35 cellular contexts compared by ENCODE assay signal in genomic region chrX:9473708-9474107, GRCh38.
"Had no signal": no experiment of that assay in that cellular context is flagged by ENCODE, and none has a peak within 500 bp of the region (broad histone marks: within the 10 kb centered on the region; RNA-seq: fewer than 3 reads in every experiment).

No MANE protein-coding gene starts in this region.

- H3K9me3 ChIP-seq: adrenal gland had no signal

- H3K27me3 Mint-ChIP-seq: activated CD4-positive, alpha-beta memory T cell treated with anti-CD3 and anti-CD28 coated beads, Interleukin-2, amount 10 ng/mL, durations not matched to agents 7 days and 5 days; activated CD4-positive, alpha-beta T cell treated with anti-CD3 and anti-CD28 coated beads for 36 hours; activated CD4-positive, alpha-beta T cell treated with anti-CD3 and anti-CD28 coated beads, Interleukin-2, amount 10 ng/mL, durations not matched to agents 7 days and 5 days; activated CD8-positive, alpha-beta memory T cell treated with anti-CD3 and anti-CD28 coated beads, Interleukin-2, amount 10 ng/mL, durations not matched to agents 7 days and 5 days; activated naive CD4-positive, alpha-beta T cell treated with anti-CD3 and anti-CD28 coated beads, Interleukin-2, amount 10 ng/mL, durations not matched to agents 7 days and 5 days; activated naive CD8-positive, alpha-beta T cell treated with anti-CD3 and anti-CD28 coated beads for 36 hours; brain; central memory CD8-positive, alpha-beta T cell had no signal

- H3K36me3 Mint-ChIP-seq: WTC11 had no signal

- H3K4me3 ChIP-seq: adrenal gland, cardiac muscle cell had no signal

- H3K27me3 ChIP-seq: adrenal gland, cardiac muscle cell had no signal

- H3K36me3 ChIP-seq: adrenal gland, cardiac muscle cell, WERI-Rb-1 had no signal

- ATAC-seq: activated CD4-positive, alpha-beta T cell treated with anti-CD3 and anti-CD28 coated beads for 36 hours; activated CD4-positive, CD25-positive, alpha-beta regulatory T cell treated with anti-CD3 and anti-CD28 coated beads, Interleukin-2, amount 50 U/mL, for 24 hours; activated CD8-positive, alpha-beta memory T cell treated with anti-CD3 and anti-CD28 coated beads, Interleukin-2, amount 10 ng/mL, durations not matched to agents 7 days and 5 days; activated CD8-positive, alpha-beta T cell treated with anti-CD3 and anti-CD28 coated beads, Interleukin-2, amount 10 ng/mL, durations not matched to agents 7 days and 5 days; activated naive CD4-positive, alpha-beta T cell treated with anti-CD3 and anti-CD28 coated beads, Interleukin-2, amount 50 U/mL, for 72 hours; WTC11 had no signal

- FAIRE-seq: bronchial epithelial cell, TTC549 had no signal

- H3K27ac ChIP-seq: adrenal gland, cardiac muscle cell, WERI-Rb-1 had no signal

- H3K9me3 Mint-ChIP-seq: activated CD4-positive, alpha-beta memory T cell treated with anti-CD3 and anti-CD28 coated beads, Interleukin-2, amount 10 ng/mL, durations not matched to agents 7 days and 5 days; activated CD4-positive, alpha-beta T cell treated with anti-CD3 and anti-CD28 coated beads, Interleukin-2, amount 10 ng/mL, durations not matched to agents 7 days and 5 days; activated naive CD4-positive, alpha-beta T cell treated with anti-CD3 and anti-CD28 coated beads, Interleukin-2, amount 10 ng/mL, durations not matched to agents 7 days and 5 days; activated naive CD4-positive, alpha-beta T cell treated with anti-CD3 and anti-CD28 coated beads, Interleukin-2, amount 50 U/mL, for 72 hours; activated naive CD8-positive, alpha-beta T cell treated with anti-CD3 and anti-CD28 coated beads for 36 hours; activated T-cell treated with anti-CD3 and anti-CD28 coated beads, Interleukin-2, amount 50 U/mL, for 24 hours; activated T-helper 2 cell treated with anti-CD3 and anti-CD28 coated beads, Interferon-gamma antibody, Interleukin-2, Interleukin-4, amounts not matched to agents 10 μg/mL and 5 μg/mL and 100 μg/mL, durations not matched to agents 14 hours and 24 hours and 36 hours; central memory CD8-positive, alpha-beta T cell; T-helper 2 cell treated with Interferon-gamma antibody and Interleukin-4, amounts not matched to agents 5 μg/mL and 100 μg/mL, for 36 hours; WTC11 had no signal

- DNase-seq: activated CD4-positive, alpha-beta memory T cell treated with anti-CD3 and anti-CD28 coated beads, Interleukin-2, amount 10 ng/mL, durations not matched to agents 7 days and 5 days; activated CD4-positive, alpha-beta T cell treated with anti-CD3 and anti-CD28 coated beads for 1 hour; activated CD4-positive, alpha-beta T cell treated with anti-CD3 and anti-CD28 coated beads for 36 hours; activated CD4-positive, alpha-beta T cell treated with anti-CD3 and anti-CD28 coated beads for 48 hours; activated CD4-positive, alpha-beta T cell treated with anti-CD3 and anti-CD28 coated beads, Interleukin-2, amount 10 ng/mL, durations not matched to agents 7 days and 5 days; activated CD4-positive, alpha-beta T cell treated with anti-CD3 and anti-CD28 coated beads, Interleukin-2, amount 50 U/mL, for 48 hours; activated CD4-positive, CD25-positive, alpha-beta regulatory T cell; activated CD8-positive, alpha-beta memory T cell treated with anti-CD3 and anti-CD28 coated beads for 24 hours; activated CD8-positive, alpha-beta memory T cell treated with anti-CD3 and anti-CD28 coated beads, Interleukin-2, amount 10 ng/mL, durations not matched to agents 7 days and 5 days; activated CD8-positive, alpha-beta memory T cell treated with anti-CD3 and anti-CD28 coated beads, Interleukin-2, amount 50 U/mL, for 48 hours; activated CD8-positive, alpha-beta T cell treated with anti-CD3 and anti-CD28 coated beads, Interleukin-2, amount 10 ng/mL, durations not matched to agents 7 days and 5 days; activated effector memory CD4-positive, alpha-beta T cell treated with Interleukin-2 at 50 U/mL for 16 hours; activated gamma-delta T cell; activated naive CD4-positive, alpha-beta T cell treated with anti-CD3 and anti-CD28 coated beads, Interleukin-2, amount 10 ng/mL, durations not matched to agents 7 days and 5 days; activated naive CD4-positive, alpha-beta T cell treated with Interleukin-2 at 50 U/mL for 16 hours; activated naive CD8-positive, alpha-beta T cell treated with anti-CD3 and anti-CD28 coated beads for 36 hours; activated T-cell treated with anti-CD3 and anti-CD28 coated beads, Interleukin-2, amount 50 U/mL, for 24 hours; activated T-cell treated with anti-CD3 and anti-CD28 coated beads, Interleukin-2, amount 50 U/mL, for 48 hours; adrenal gland; amniotic stem cell; aorta; cerebellar nuclear complex; T-helper 2 cell; T-helper 9 cell; WERI-Rb-1 had no signal

- H3K27ac Mint-ChIP-seq: activated CD4-positive, alpha-beta memory T cell treated with anti-CD3 and anti-CD28 coated beads, Interleukin-2, amount 10 ng/mL, durations not matched to agents 7 days and 5 days; activated CD4-positive, alpha-beta T cell treated with anti-CD3 and anti-CD28 coated beads for 36 hours; activated CD4-positive, alpha-beta T cell treated with anti-CD3 and anti-CD28 coated beads, Interleukin-2, amount 10 ng/mL, durations not matched to agents 7 days and 5 days; activated CD8-positive, alpha-beta memory T cell treated with anti-CD3 and anti-CD28 coated beads, Interleukin-2, amount 10 ng/mL, durations not matched to agents 7 days and 5 days; activated CD8-positive, alpha-beta T cell treated with anti-CD3 and anti-CD28 coated beads, Interleukin-2, amount 10 ng/mL, durations not matched to agents 7 days and 5 days; activated naive CD4-positive, alpha-beta T cell treated with anti-CD3 and anti-CD28 coated beads, Interleukin-2, amount 10 ng/mL, durations not matched to agents 7 days and 5 days; activated naive CD8-positive, alpha-beta T cell treated with anti-CD3 and anti-CD28 coated beads for 36 hours; activated T-cell treated with anti-CD3 and anti-CD28 coated beads, Interleukin-2, amount 50 U/mL, for 24 hours; activated T-helper 2 cell treated with anti-CD3 and anti-CD28 coated beads, Interferon-gamma antibody, Interleukin-2, Interleukin-4, amounts not matched to agents 10 μg/mL and 5 μg/mL and 100 μg/mL, durations not matched to agents 14 hours and 24 hours and 36 hours; T-helper 2 cell treated with Interferon-gamma antibody and Interleukin-4, amounts not matched to agents 5 μg/mL and 100 μg/mL, for 36 hours; WTC11 had no signal

- H3K4me3 Mint-ChIP-seq: activated CD4-positive, alpha-beta memory T cell treated with anti-CD3 and anti-CD28 coated beads, Interleukin-2, amount 10 ng/mL, durations not matched to agents 7 days and 5 days; activated CD4-positive, alpha-beta T cell treated with anti-CD3 and anti-CD28 coated beads for 36 hours; activated CD4-positive, alpha-beta T cell treated with anti-CD3 and anti-CD28 coated beads, Interleukin-2, amount 10 ng/mL, durations not matched to agents 7 days and 5 days; activated CD8-positive, alpha-beta memory T cell treated with anti-CD3 and anti-CD28 coated beads, Interleukin-2, amount 10 ng/mL, durations not matched to agents 7 days and 5 days; activated CD8-positive, alpha-beta T cell treated with anti-CD3 and anti-CD28 coated beads, Interleukin-2, amount 10 ng/mL, durations not matched to agents 7 days and 5 days; activated naive CD4-positive, alpha-beta T cell treated with anti-CD3 and anti-CD28 coated beads, Interleukin-2, amount 10 ng/mL, durations not matched to agents 7 days and 5 days; activated naive CD8-positive, alpha-beta T cell treated with anti-CD3 and anti-CD28 coated beads for 36 hours; activated T-cell treated with anti-CD3 and anti-CD28 coated beads, Interleukin-2, amount 50 U/mL, for 24 hours; brain; central memory CD8-positive, alpha-beta T cell; T-helper 2 cell treated with Interferon-gamma antibody and Interleukin-4, amounts not matched to agents 5 μg/mL and 100 μg/mL, for 36 hours; WTC11 had no signal
